In the genomic region with DNA sequence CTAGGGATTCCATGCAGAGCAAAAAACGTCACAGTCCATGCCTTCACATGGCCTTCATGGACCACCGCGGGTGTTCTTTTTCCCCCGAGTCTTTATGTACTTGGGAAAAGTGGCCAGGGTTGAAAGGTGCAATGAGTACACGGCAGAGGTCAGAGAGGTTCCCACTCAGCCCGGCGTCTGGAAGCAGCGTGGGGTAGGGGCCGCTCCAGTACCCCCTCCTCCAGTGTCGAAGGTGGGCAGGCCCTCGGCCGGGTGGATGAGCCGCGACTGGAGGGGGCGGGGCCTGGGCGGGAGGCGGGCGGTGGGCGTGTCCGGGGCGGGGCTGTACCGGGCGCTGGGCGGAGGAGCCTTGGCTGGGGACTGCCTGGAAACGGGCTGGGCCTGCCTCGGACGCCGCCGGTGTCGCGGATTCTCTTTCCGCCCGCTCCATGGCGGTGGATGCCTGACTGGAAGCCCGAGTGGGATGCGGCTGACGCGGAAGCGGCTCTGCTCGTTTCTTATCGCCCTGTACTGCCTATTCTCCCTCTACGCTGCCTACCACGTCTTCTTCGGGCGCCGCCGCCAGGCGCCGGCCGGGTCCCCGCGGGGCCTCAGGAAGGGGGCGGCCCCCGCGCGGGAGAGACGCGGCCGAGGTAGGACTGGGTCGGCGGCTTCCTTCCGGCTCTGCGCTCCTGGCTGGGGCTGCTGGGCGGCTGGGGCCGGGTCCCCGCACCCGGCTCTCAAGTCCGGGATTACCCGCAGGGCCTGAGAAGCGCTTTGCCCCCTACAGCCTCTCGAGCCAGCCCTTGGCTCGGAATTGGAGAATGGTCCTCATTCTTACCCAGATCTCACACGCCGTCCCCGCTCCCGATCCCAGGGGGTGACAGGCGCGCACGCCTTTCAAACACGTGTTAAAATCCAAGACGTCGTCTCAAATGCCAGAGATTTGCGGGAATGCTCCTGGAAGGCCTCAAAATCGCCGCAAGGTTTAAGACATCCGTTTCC, we compare ENCODE assay signal across 8 cellular contexts. TPM values are rescaled to one million over a fixed set of nuclear protein-coding genes. Genes with fewer than 3 reads are reported as not detected.
DNase-seq lines count a peak whose midpoint lies in the region; ATAC-seq and TF ChIP-seq lines count a peak whose summit lies in the region.

A gene with protein sequence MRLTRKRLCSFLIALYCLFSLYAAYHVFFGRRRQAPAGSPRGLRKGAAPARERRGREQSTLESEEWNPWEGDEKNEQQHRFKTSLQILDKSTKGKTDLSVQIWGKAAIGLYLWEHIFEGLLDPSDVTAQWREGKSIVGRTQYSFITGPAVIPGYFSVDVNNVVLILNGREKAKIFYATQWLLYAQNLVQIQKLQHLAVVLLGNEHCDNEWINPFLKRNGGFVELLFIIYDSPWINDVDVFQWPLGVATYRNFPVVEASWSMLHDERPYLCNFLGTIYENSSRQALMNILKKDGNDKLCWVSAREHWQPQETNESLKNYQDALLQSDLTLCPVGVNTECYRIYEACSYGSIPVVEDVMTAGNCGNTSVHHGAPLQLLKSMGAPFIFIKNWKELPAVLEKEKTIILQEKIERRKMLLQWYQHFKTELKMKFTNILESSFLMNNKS (plus strand): TSS at position 412 of the 984 bp plus-strand sequence. CDS start 52 bp downstream, at position 464.

- H3K9me3 ChIP-seq in colonic mucosa = no peaks in the 10 kb centered on the region

- ATAC-seq in HG03439 (IDR thresholded peaks at IDR 0.05; ENCODE audit: unreplicated experiment) (peak; percentile 96), left colon (peak; percentile 99)

- DNase-seq in BJ (ENCODE audit: low read depth) (peak; percentile 16), GM19238 (ENCODE audit: insufficient read length, low spot score) (peak; percentile 83), NCI-H526 (lab: John Stamatoyannopoulos, UW) (peak; percentile 64 to 92), colonic mucosa (peak; percentile 88), left colon (peak; percentile 81 to 90)
- DNase-seq in activated CD4-positive, alpha-beta T cell treated with anti-CD3 and anti-CD28 coated beads, Interleukin-2, amount 10 ng/mL, durations not matched to agents 24 days and 14 days = peak; percentile 93
- DNase-seq in stimulated activated CD4-positive, alpha-beta T cell treated with anti-CD3 and anti-CD28 coated beads, Interleukin-2, amount 100 ng/mL, for 24 hours = peak; percentile 84 to 87

- intact Hi-C loops in activated CD4-positive, alpha-beta T cell treated with anti-CD3 and anti-CD28 coated beads, Interleukin-2, amount 10 ng/mL, durations not matched to agents 24 days and 14 days (cut with micrococcal nuclease) = loop anchor here (1.0 to 5.0 kb wide), 3 partner anchors 63 to 625 kb away; a partner anchor contains a TSS
- intact Hi-C loops in colonic mucosa (cut with DNase I) = no loop called here
- intact Hi-C loops in left colon (cut with DNase I, micrococcal nuclease) = no loop called here

- H3K36me3 ChIP-seq in BJ (ENCODE audit: control insufficient read depth, insufficient read depth, low read length) (peaks cover 2% of the 10 kb centered on the region), colonic mucosa (no peaks in the 10 kb centered on the region)

- H3K27me3 ChIP-seq in BJ (ENCODE audit: control insufficient read depth, insufficient read depth, low read length) = no peaks in the 10 kb centered on the region; the same call in 1 of the 2 replicates
- no peaks in the 10 kb centered on the region for H3K27me3 ChIP-seq in colonic mucosa

- H3K27ac ChIP-seq in colonic mucosa = peak within 1 kb of the TSS; percentile 90

- CTCF ChIA-PET in BJ (lab: Yijun Ruan, JAX) = no interaction called here

- POLR2A ChIA-PET in BJ (lab: Charles Lee) = no interaction called here

- peaks cover 6% of the 10 kb centered on the region for H3K27me3 Mint-ChIP-seq in activated CD4-positive, alpha-beta T cell treated with anti-CD3 and anti-CD28 coated beads, Interleukin-2, amount 10 ng/mL, durations not matched to agents 24 days and 14 days

- H3K4me1 Mint-ChIP-seq in activated CD4-positive, alpha-beta T cell treated with anti-CD3 and anti-CD28 coated beads, Interleukin-2, amount 10 ng/mL, durations not matched to agents 24 days and 14 days = peaks cover 19% of the 10 kb centered on the region

- H3K36me3 Mint-ChIP-seq in activated CD4-positive, alpha-beta T cell treated with anti-CD3 and anti-CD28 coated beads, Interleukin-2, amount 10 ng/mL, durations not matched to agents 24 days and 14 days (ENCODE audit: low read depth) = peaks cover 34% of the 10 kb centered on the region

- peak within 1 kb of the TSS; percentile 85 to 86 for H3K9ac ChIP-seq in colonic mucosa (ENCODE audit: low read depth in 2 of 2, low read length in 2 of 2)

- no peak for TF ChIP-seq CTCF in BJ (IDR thresholded peaks at IDR 0.05; ENCODE audit: insufficient read depth, low read depth, low read length)
- no peak for TF ChIP-seq CTCF in colonic mucosa (IDR thresholded peaks at IDR 0.05)

- peaks cover 7% of the 10 kb centered on the region for H3K4me1 ChIP-seq in colonic mucosa

- no peaks in the 10 kb centered on the region for H3K9me3 Mint-ChIP-seq in activated CD4-positive, alpha-beta T cell treated with anti-CD3 and anti-CD28 coated beads, Interleukin-2, amount 10 ng/mL, durations not matched to agents 24 days and 14 days

- peak within 1 kb of the TSS; percentile 95 for H3K4me3 Mint-ChIP-seq in activated CD4-positive, alpha-beta T cell treated with anti-CD3 and anti-CD28 coated beads, Interleukin-2, amount 10 ng/mL, durations not matched to agents 24 days and 14 days

- H3K4me3 ChIP-seq in BJ (ENCODE audit: low read depth, low read length) = peak within 1 kb of the TSS; percentile 87
- peak within 1 kb of the TSS; percentile 88 for H3K4me3 ChIP-seq in colonic mucosa

- peak within 1 kb of the TSS; percentile 94 for H3K27ac Mint-ChIP-seq in activated CD4-positive, alpha-beta T cell treated with anti-CD3 and anti-CD28 coated beads, Interleukin-2, amount 10 ng/mL, durations not matched to agents 24 days and 14 days

RNA-seq across cellular contexts. Expression of the gene that starts here (rescaled TPM):
- polyA plus RNA-seq in BJ (2011; rRNA removed) = 7.3 and 12.9 TPM in 2 replicates
- 1.9 and 4.3 TPM in 2 replicates for polyA minus RNA-seq in BJ (2011; rRNA and poly(A)+ RNA removed)
- 26.6 and 27.6 TPM in 2 replicates for total RNA-seq in activated CD4-positive, alpha-beta T cell treated with anti-CD3 and anti-CD28 coated beads, Interleukin-2, amount 10 ng/mL, durations not matched to agents 24 days and 14 days
- 10 to 100 TPM; 11.2 to 15.0 TPM for total RNA-seq in colonic mucosa
- total RNA-seq in left colon = 10 to 100 TPM; 10.1 to 12.8 TPM

Comparison
In these comparisons a context has a peak if more than half of its experiments do, and no peak if none do; other contexts are left out.
1. Peak in every context shown above with its lines: DNase-seq, ATAC-seq, H3K4me3 ChIP-seq and H3K27ac ChIP-seq.
2. DNase-seq: peak in every context shown above with its lines; median percentile 93 in activated CD4-positive, alpha-beta T cell treated with anti-CD3 and anti-CD28 coated beads, Interleukin-2, amount 10 ng/mL, durations not matched to agents 24 days and 14 days; 88 in colonic mucosa; 86 in left colon; 86 in stimulated activated CD4-positive, alpha-beta T cell treated with anti-CD3 and anti-CD28 coated beads, Interleukin-2, amount 100 ng/mL, for 24 hours; 83 in GM19238; 78 in NCI-H526; 16 in BJ.